ENCODE assay signal across 9 cellular contexts in the genomic region with DNA sequence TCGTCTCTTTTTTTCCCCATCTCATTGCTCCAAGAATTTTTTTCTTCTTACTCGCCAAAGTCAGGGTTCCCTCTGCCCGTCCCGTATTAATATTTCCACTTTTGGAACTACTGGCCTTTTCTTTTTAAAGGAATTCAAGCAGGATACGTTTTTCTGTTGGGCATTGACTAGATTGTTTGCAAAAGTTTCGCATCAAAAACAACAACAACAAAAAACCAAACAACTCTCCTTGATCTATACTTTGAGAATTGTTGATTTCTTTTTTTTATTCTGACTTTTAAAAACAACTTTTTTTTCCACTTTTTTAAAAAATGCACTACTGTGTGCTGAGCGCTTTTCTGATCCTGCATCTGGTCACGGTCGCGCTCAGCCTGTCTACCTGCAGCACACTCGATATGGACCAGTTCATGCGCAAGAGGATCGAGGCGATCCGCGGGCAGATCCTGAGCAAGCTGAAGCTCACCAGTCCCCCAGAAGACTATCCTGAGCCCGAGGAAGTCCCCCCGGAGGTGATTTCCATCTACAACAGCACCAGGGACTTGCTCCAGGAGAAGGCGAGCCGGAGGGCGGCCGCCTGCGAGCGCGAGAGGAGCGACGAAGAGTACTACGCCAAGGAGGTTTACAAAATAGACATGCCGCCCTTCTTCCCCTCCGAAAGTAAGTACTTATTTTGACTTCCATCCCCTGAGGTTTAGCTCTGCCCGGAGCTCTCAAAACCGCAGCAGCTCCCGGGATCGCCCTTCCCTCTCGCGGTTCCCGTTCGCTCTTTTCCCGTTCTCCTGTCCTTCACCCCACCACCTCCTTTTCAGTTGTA. TPM values are rescaled to one million over a fixed set of nuclear protein-coding genes. Genes with fewer than 3 reads are reported as not detected.
DNase-seq lines count a peak whose midpoint lies in the region; ATAC-seq and TF ChIP-seq lines count a peak whose summit lies in the region.
"Had no signal": no experiment of that assay in that cellular context is flagged by ENCODE, and none has a peak within 500 bp of the region (broad histone marks: within the 10 kb centered on the region; RNA-seq: fewer than 3 reads in every experiment).

No MANE protein-coding gene starts in this region.

- no peaks in the 10 kb centered on the region for H3K36me3 Mint-ChIP-seq in activated CD4-positive, alpha-beta memory T cell treated with anti-CD3 and anti-CD28 coated beads, Interleukin-2, amount 10 ng/mL, durations not matched to agents 7 days and 5 days (ENCODE audit: low read depth)
- peaks cover under 1% of the 10 kb centered on the region for H3K36me3 Mint-ChIP-seq in activated CD4-positive, alpha-beta memory T cell treated with anti-CD3 and anti-CD28 coated beads for 36 hours

- POLR2A ChIA-PET in activated CD4-positive, alpha-beta memory T cell treated with anti-CD3 and anti-CD28 coated beads, Interleukin-2, amount 10 ng/mL, durations not matched to agents 7 days and 5 days (lab: Charles Lee): interaction anchor here (1.4 kb wide), 1 partner anchor 716 kb away, joined by 3 read pairs; the partner anchor contains the start of genes GPATCH2 and SPATA17
- POLR2A ChIA-PET in activated CD4-positive, alpha-beta memory T cell treated with anti-CD3 and anti-CD28 coated beads for 36 hours (lab: Charles Lee): no interaction called here

- H3K36me3 ChIP-seq in ovary: no peaks in the 10 kb centered on the region

- TF ChIP-seq POLR2A in ovary (IDR thresholded peaks at IDR 0.05): no peak

- H3K27ac Mint-ChIP-seq in activated CD4-positive, alpha-beta memory T cell treated with anti-CD3 and anti-CD28 coated beads, Interleukin-2, amount 10 ng/mL, durations not matched to agents 7 days and 5 days: no peak overlapping the region
- H3K27ac Mint-ChIP-seq in activated CD4-positive, alpha-beta memory T cell treated with anti-CD3 and anti-CD28 coated beads for 36 hours: no peak overlapping the region
- H3K27ac Mint-ChIP-seq: dendritic cell treated with granulocyte-macrophage colony-stimulating factor and Interleukin-4, amounts not matched to agents 40 ng/mL and 50 ng/mL, for 4 days had no signal

- peaks cover 21% of the 10 kb centered on the region for H3K4me1 Mint-ChIP-seq in activated CD4-positive, alpha-beta memory T cell treated with anti-CD3 and anti-CD28 coated beads, Interleukin-2, amount 10 ng/mL, durations not matched to agents 7 days and 5 days
- H3K4me1 Mint-ChIP-seq in activated CD4-positive, alpha-beta memory T cell treated with anti-CD3 and anti-CD28 coated beads for 36 hours (ENCODE audit: low read depth): peaks cover 31% of the 10 kb centered on the region

- TF ChIP-seq CTCF in fibroblast of the aortic adventitia (IDR thresholded peaks at IDR 0.05; ENCODE audit: insufficient read depth, low read length) (no peak), ovary (IDR thresholded peaks at IDR 0.05) (peak in 1 of 3 donors; percentile 5)

- WGBS in ovary, 3 donors: 0 to 1% (median 0%) methylated on average over 39 of the region's 39 CpGs

- peak overlapping the region; percentile 82 for H3K4me3 ChIP-seq in fibroblast of the aortic adventitia (ENCODE audit: low read depth, low read length)
- peak overlapping the region; percentile 62 for H3K4me3 ChIP-seq in ovary

- peaks cover 2% of the 10 kb centered on the region for H3K4me1 ChIP-seq in ovary (ENCODE audit: insufficient read depth)

- TF ChIP-seq EP300 in ovary (IDR thresholded peaks at IDR 0.05): no peak

- CTCF ChIA-PET in activated CD4-positive, alpha-beta memory T cell treated with anti-CD3 and anti-CD28 coated beads, Interleukin-2, amount 10 ng/mL, durations not matched to agents 7 days and 5 days (lab: Charles Lee): interaction anchor here (0.8 to 1.5 kb wide), 2 partner anchors 11 to 17 kb away, joined by 3 to 4 read pairs; no protein-coding TSS in a partner anchor
- CTCF ChIA-PET in activated CD4-positive, alpha-beta memory T cell treated with anti-CD3 and anti-CD28 coated beads for 36 hours (lab: Charles Lee): no interaction called here

- H3K27ac ChIP-seq in ovary: peak overlapping the region; percentile 77 to 80

- H3K4me3 Mint-ChIP-seq in activated CD4-positive, alpha-beta memory T cell treated with anti-CD3 and anti-CD28 coated beads, Interleukin-2, amount 10 ng/mL, durations not matched to agents 7 days and 5 days: peak overlapping the region; percentile 10
- H3K4me3 Mint-ChIP-seq in activated CD4-positive, alpha-beta memory T cell treated with anti-CD3 and anti-CD28 coated beads for 36 hours: no peak overlapping the region
- H3K4me3 Mint-ChIP-seq: dendritic cell treated with granulocyte-macrophage colony-stimulating factor and Interleukin-4, amounts not matched to agents 40 ng/mL and 50 ng/mL, for 4 days had no signal

- H3K9me3 ChIP-seq in ovary: no peaks in the 10 kb centered on the region

- H3K27me3 ChIP-seq in ovary: no peaks in the 10 kb centered on the region

- no peaks in the 10 kb centered on the region for H3K9me3 Mint-ChIP-seq in activated CD4-positive, alpha-beta memory T cell treated with anti-CD3 and anti-CD28 coated beads, Interleukin-2, amount 10 ng/mL, durations not matched to agents 7 days and 5 days
- H3K9me3 Mint-ChIP-seq in activated CD4-positive, alpha-beta memory T cell treated with anti-CD3 and anti-CD28 coated beads for 36 hours: no peaks in the 10 kb centered on the region
- H3K9me3 Mint-ChIP-seq: dendritic cell treated with granulocyte-macrophage colony-stimulating factor and Interleukin-4, amounts not matched to agents 40 ng/mL and 50 ng/mL, for 4 days had no signal

- no peak for DNase-seq in activated CD4-positive, alpha-beta memory T cell treated with anti-CD3 and anti-CD28 coated beads, Interleukin-2, amount 10 ng/mL, durations not matched to agents 7 days and 5 days
- DNase-seq in activated CD4-positive, alpha-beta memory T cell treated with anti-CD3 and anti-CD28 coated beads for 36 hours: no peak
- DNase-seq in RPMI7951 (ENCODE audit: low read depth) (peak; percentile 48), fibroblast of the aortic adventitia (ENCODE audit: low read depth) (peak; percentile 60), ovary (peak; percentile 41 to 59 (median 49)), NCI-H2196 treated with DMSO at 0.1 percent for 48 hours (lab: John Stamatoyannopoulos, UW; ENCODE audit: unreplicated experiment) (no peak)

- intact Hi-C loops in activated CD4-positive, alpha-beta memory T cell treated with anti-CD3 and anti-CD28 coated beads for 36 hours (cut with micrococcal nuclease): loop anchor here (5.0 to 10.0 kb wide), 2 partner anchors 59 to 1218 kb away; partner anchors contain the start of gene RRP15
- intact Hi-C loops in ovary (cut with DNase I): loop anchor here in 1 of 4 donors (10.0 kb wide), 1 partner anchor 828 kb away; the partner anchor contains the start of gene LYPLAL1

- ATAC-seq in GM21717 (IDR thresholded peaks at IDR 0.05; ENCODE audit: unreplicated experiment): no peak
- no peak for ATAC-seq in HG03432 (IDR thresholded peaks at IDR 0.05; ENCODE audit: unreplicated experiment)

- peaks cover 50% of the 10 kb centered on the region for H3K27me3 Mint-ChIP-seq in activated CD4-positive, alpha-beta memory T cell treated with anti-CD3 and anti-CD28 coated beads, Interleukin-2, amount 10 ng/mL, durations not matched to agents 7 days and 5 days
- H3K27me3 Mint-ChIP-seq in activated CD4-positive, alpha-beta memory T cell treated with anti-CD3 and anti-CD28 coated beads for 36 hours: peaks cover 33% of the 10 kb centered on the region

RNA-seq across cellular contexts. Expression of gene TGFB2, which starts 1.5 kb away (rescaled TPM):
- not detected for total RNA-seq in activated CD4-positive, alpha-beta memory T cell treated with anti-CD3 and anti-CD28 coated beads, Interleukin-2, amount 10 ng/mL, durations not matched to agents 7 days and 5 days
- total RNA-seq in activated CD4-positive, alpha-beta memory T cell treated with anti-CD3 and anti-CD28 coated beads for 36 hours: not detected
- total RNA-seq in RPMI7951 (2014; rRNA removed; shearing (Covaris generic)): 11.3 and 18.7 TPM in 2 replicates
- total RNA-seq in fibroblast of the aortic adventitia (ENCODE audit: low replicate concordance) (0.82 and 13.5 TPM in 2 replicates), ovary (10 to 100 TPM in 3 of 7 donors, 1 to 10 TPM in 4; 5.1 to 29.4 (median 9.3) TPM)
- 10 to 100 TPM in 1 of 2 donors, 1 to 10 TPM in 1; 3.8 to 11.7 TPM for polyA plus RNA-seq in ovary

Comparison
In these comparisons a context has a peak if more than half of its experiments do, and no peak if none do; other contexts are left out.
1. DNase-seq: peak in RPMI7951 (single experiment), fibroblast of the aortic adventitia (single experiment) and ovary (5 of 5); none in activated CD4-positive, alpha-beta memory T cell treated with anti-CD3 and anti-CD28 coated beads, Interleukin-2, amount 10 ng/mL, durations not matched to agents 7 days and 5 days (single experiment), activated CD4-positive, alpha-beta memory T cell treated with anti-CD3 and anti-CD28 coated beads for 36 hours (single experiment) and NCI-H2196 treated with DMSO at 0.1 percent for 48 hours (single experiment).